In genomic region chr3:122766430-122766829, GRCh38 we compare ENCODE assay signal across 28 cellular contexts.
"Had no signal": no experiment of that assay in that cellular context is flagged by ENCODE, and none has a peak within 500 bp of the region (broad histone marks: within the 10 kb centered on the region; RNA-seq: fewer than 3 reads in every experiment).

No MANE protein-coding gene starts in this region.

- H3K4me2 ChIP-seq: smooth muscle cell had no signal

- H3K9me3 ChIP-seq: heart left ventricle, left lung, mucosa of descending colon, pancreas, prostate gland, right lobe of liver, stomach, testis, thyroid gland, transverse colon, upper lobe of left lung had no signal

- H3K27me3 ChIP-seq: heart left ventricle, left lung, pancreas, right lobe of liver, stomach, testis, thyroid gland, transverse colon, upper lobe of left lung had no signal

- H3K27ac ChIP-seq: pancreas, prostate gland, right lobe of liver, testis had no signal

- H3K4me1 ChIP-seq: pancreas, prostate gland, right lobe of liver, stomach, testis, transverse colon had no signal

- H3K9me3 Mint-ChIP-seq: immature natural killer cell; naive thymus-derived CD4-positive, alpha-beta T cell; natural killer cell treated with Interleukin-12 subunit alpha and Interleukin-12 subunit beta and Interleukin-15 and Interleukin-18, amount 100 ng/mL, for 72 hours; stimulated activated memory B cell treated with anti-CD40 and anti-IgM and Interleukin-4, amounts not matched to agents 10 μg/mL and 1 μg/mL and 100 μg/mL, for 72 hours had no signal

- ATAC-seq: heart left ventricle; left colon; left lung; mucosa of descending colon; naive thymus-derived CD4-positive, alpha-beta T cell; natural killer cell treated with Interleukin-12 subunit alpha and Interleukin-12 subunit beta and Interleukin-15 and Interleukin-18, amount 100 ng/mL, for 72 hours; pancreas; right lobe of liver; stimulated activated memory B cell treated with anti-CD40 and anti-IgM and Interleukin-4, amounts not matched to agents 10 μg/mL and 1 μg/mL and 100 μg/mL, for 72 hours had no signal

- H3K27ac Mint-ChIP-seq: immature natural killer cell; naive thymus-derived CD4-positive, alpha-beta T cell; natural killer cell treated with Interleukin-12 subunit alpha and Interleukin-12 subunit beta and Interleukin-15 and Interleukin-18, amount 100 ng/mL, for 72 hours; stimulated activated memory B cell treated with anti-CD40 and anti-IgM and Interleukin-4, amounts not matched to agents 10 μg/mL and 1 μg/mL and 100 μg/mL, for 72 hours had no signal

- H3K4me3 ChIP-seq: heart left ventricle, left lung, lung, mucosa of descending colon, pancreas, prostate gland, right lobe of liver, smooth muscle cell, stomach, testis, thyroid gland, transverse colon, upper lobe of left lung had no signal

- H3K4me3 Mint-ChIP-seq: immature natural killer cell; naive thymus-derived CD4-positive, alpha-beta T cell; natural killer cell treated with Interleukin-12 subunit alpha and Interleukin-12 subunit beta and Interleukin-15 and Interleukin-18, amount 100 ng/mL, for 72 hours; stimulated activated memory B cell treated with anti-CD40 and anti-IgM and Interleukin-4, amounts not matched to agents 10 μg/mL and 1 μg/mL and 100 μg/mL, for 72 hours had no signal

- H3K36me3 ChIP-seq: pancreas, prostate gland, right lobe of liver, thyroid gland had no signal

- H3K27me3 Mint-ChIP-seq: naive thymus-derived CD4-positive, alpha-beta T cell; natural killer cell treated with Interleukin-12 subunit alpha and Interleukin-12 subunit beta and Interleukin-15 and Interleukin-18, amount 100 ng/mL, for 72 hours; stimulated activated memory B cell treated with anti-CD40 and anti-IgM and Interleukin-4, amounts not matched to agents 10 μg/mL and 1 μg/mL and 100 μg/mL, for 72 hours had no signal

- DNase-seq: heart left ventricle; hypothalamus; immature natural killer cell; kidney; left colon; left lung; midbrain; mucosa of descending colon; naive thymus-derived CD4-positive, alpha-beta T cell; nucleus accumbens; pancreas; posterior cingulate gyrus; right lobe of liver; stimulated activated CD4-positive, alpha-beta T cell treated with anti-CD3 and anti-CD28 coated beads, Interleukin-1b, Interleukin-23, amount 100 ng/mL, for 48 hours; stimulated activated CD4-positive, alpha-beta T cell treated with anti-CD3 and anti-CD28 coated beads, Interleukin-2, amount 100 ng/mL, for 48 hours; stimulated activated CD4-positive, alpha-beta T cell treated with anti-CD3 and anti-CD28 coated beads, Interleukin-4, amount 100 ng/mL, for 4 hours; stimulated activated CD8-positive, alpha-beta memory T cell treated with anti-CD3 and anti-CD28 coated beads, Interleukin-4, amount 100 ng/mL, for 48 hours; stimulated activated naive CD4-positive, alpha-beta T cell treated with Interleukin-2 at 50 U/mL for 16 hours; stomach; testis; thyroid gland; transverse colon; upper lobe of left lung had no signal
